8 cellular contexts compared by ENCODE assay signal in the genomic region with DNA sequence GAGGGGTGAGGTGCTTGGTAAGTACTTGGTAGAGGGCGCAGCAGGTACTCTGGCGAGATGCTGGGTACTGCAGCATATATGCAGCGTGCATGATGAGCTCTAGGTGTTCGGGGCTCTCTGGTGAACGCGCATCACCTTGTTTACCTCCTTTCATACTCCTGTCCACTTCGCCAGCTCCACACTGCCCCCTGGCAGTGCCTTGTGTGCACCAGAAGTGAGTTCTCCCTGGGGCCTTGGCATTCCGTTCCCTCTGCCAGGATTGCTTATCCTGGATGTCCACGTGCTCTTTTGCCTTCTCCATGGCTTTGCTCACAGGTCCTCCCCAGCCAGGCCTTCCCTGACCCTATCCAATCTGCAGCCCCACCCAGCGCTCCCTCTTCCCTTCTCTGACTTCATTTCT.
DNase-seq lines count a peak whose midpoint lies in the region; ATAC-seq, FAIRE-seq and TF ChIP-seq lines count a peak whose summit lies in the region.

No MANE protein-coding gene starts in this region.

- ATAC-seq in WTC11 (peak; percentile 88), Right ventricle myocardium inferior (no peak)

- no peaks in the 10 kb centered on the region for H3K9me3 Mint-ChIP-seq in CD8-positive, alpha-beta memory T cell
- peaks cover 4% of the 10 kb centered on the region for H3K9me3 Mint-ChIP-seq in WTC11
- H3K9me3 Mint-ChIP-seq in endothelial cell (ENCODE audit: unreplicated experiment) = no peaks in the 10 kb centered on the region

- H3K27ac ChIP-seq in CD8-positive, alpha-beta memory T cell (ENCODE audit: low read depth, low read length) = no peak overlapping the region

- H3K36me3 Mint-ChIP-seq in CD8-positive, alpha-beta memory T cell = peaks cover 0 to 5% (median 0%) of the 10 kb centered on the region in 3 donors
- H3K36me3 Mint-ChIP-seq in WTC11 = no peaks in the 10 kb centered on the region
- H3K36me3 Mint-ChIP-seq in endothelial cell (ENCODE audit: low read depth, unreplicated experiment) = no peaks in the 10 kb centered on the region

- TF ChIP-seq CTCF in WTC11 (IDR thresholded peaks at IDR 0.05) (peak; percentile 33), endothelial cell (IDR thresholded peaks at IDR 0.05; ENCODE audit: unreplicated experiment) (no peak)

- no peaks in the 10 kb centered on the region for H3K36me3 ChIP-seq in CD8-positive, alpha-beta memory T cell (ENCODE audit: insufficient read depth, low read length)

- no peak overlapping the region for H3K4me3 Mint-ChIP-seq in CD8-positive, alpha-beta memory T cell
- H3K4me3 Mint-ChIP-seq in WTC11 (no peak overlapping the region), endothelial cell (ENCODE audit: unreplicated experiment) (no peak overlapping the region)

- intact Hi-C loops in Right ventricle myocardium inferior (cut with DNase I) = no loop called here

- H3K4me1 ChIP-seq in CD8-positive, alpha-beta memory T cell (ENCODE audit: insufficient read depth, low read length) = no peaks in the 10 kb centered on the region

- no peaks in the 10 kb centered on the region for H3K4me1 Mint-ChIP-seq in CD8-positive, alpha-beta memory T cell
- H3K4me1 Mint-ChIP-seq in WTC11 = peaks cover 12% of the 10 kb centered on the region
- H3K4me1 Mint-ChIP-seq in endothelial cell (ENCODE audit: unreplicated experiment) = no peaks in the 10 kb centered on the region

- POLR2A ChIA-PET in CD8-positive, alpha-beta memory T cell (lab: Charles Lee) = interaction anchor here (0.8 kb wide), 1 partner anchor 154 kb away, joined by 3 read pairs; no protein-coding TSS in a partner anchor
- POLR2A ChIA-PET in WTC11 (lab: Charles Lee) = no interaction called here

- in situ Hi-C loops in KBM-7 (cut with MboI; ENCODE audit: low pct_unique_long_range_greater_than_20kb, low sequenced_read_pairs) = no loop called here

- FAIRE-seq in urothelium cell line (lab: Jason Lieb, UNC) = no peak

- H3K9me3 ChIP-seq in CD8-positive, alpha-beta memory T cell (ENCODE audit: low read length) = no peaks in the 10 kb centered on the region

- peak in 4 of 5 donors; percentile 7 to 62 (median 20) for DNase-seq in CD8-positive, alpha-beta memory T cell
- DNase-seq in KBM-7 (peak; percentile 56), WTC11 (ENCODE audit: low spot score) (peak; percentile 77), endothelial cell (ENCODE audit: low spot score) (peak; percentile 34), superior temporal gyrus (ENCODE audit: extremely low spot score) (no peak), urothelium cell line (ENCODE audit: low spot score) (no peak), Right ventricle myocardium inferior (ENCODE audit: missing footprints) (no peak)
- peak; percentile 43 for DNase-seq in stimulated activated CD4-positive, alpha-beta T cell treated with anti-CD3 and anti-CD28 coated beads, Interleukin-4, amount 100 ng/mL, for 24 hours

- H3K27me3 ChIP-seq in CD8-positive, alpha-beta memory T cell (ENCODE audit: insufficient read depth, low read length, poor library complexity, severe bottlenecking) = no peaks in the 10 kb centered on the region

- peaks cover 13 to 21% of the 10 kb centered on the region in 2 donors for H3K27me3 Mint-ChIP-seq in CD8-positive, alpha-beta memory T cell
- H3K27me3 Mint-ChIP-seq in WTC11 (ENCODE audit: low read depth) (no peaks in the 10 kb centered on the region; the same call in 1 of the 2 replicates), endothelial cell (ENCODE audit: unreplicated experiment) (peaks cover 10% of the 10 kb centered on the region)

- peak overlapping the region in 1 of 8 donors; percentile 5 for H3K27ac Mint-ChIP-seq in CD8-positive, alpha-beta memory T cell
- H3K27ac Mint-ChIP-seq in WTC11 (no peak overlapping the region), endothelial cell (ENCODE audit: unreplicated experiment) (no peak overlapping the region)

- no peak overlapping the region for H3K4me3 ChIP-seq in CD8-positive, alpha-beta memory T cell (ENCODE audit: low read length)

- CTCF ChIA-PET in CD8-positive, alpha-beta memory T cell (lab: Charles Lee) = interaction anchor here (0.5 to 2.2 kb wide), 7 partner anchors 21 to 292 kb away, joined by 3 to 13 read pairs (median 3); no protein-coding TSS in a partner anchor
- CTCF ChIA-PET in WTC11 (lab: Charles Lee) = interaction anchor here (0.6 to 2.4 kb wide), 41 partner anchors 8 to 1893 kb away, joined by 3 to 28 read pairs (median 5); a partner anchor contains a TSS

TF ChIP-seq in WTC11, 78 proteins besides CTCF, POLR2A, EP300 and RAD21:
- TF ChIP-seq, protein P1, sequence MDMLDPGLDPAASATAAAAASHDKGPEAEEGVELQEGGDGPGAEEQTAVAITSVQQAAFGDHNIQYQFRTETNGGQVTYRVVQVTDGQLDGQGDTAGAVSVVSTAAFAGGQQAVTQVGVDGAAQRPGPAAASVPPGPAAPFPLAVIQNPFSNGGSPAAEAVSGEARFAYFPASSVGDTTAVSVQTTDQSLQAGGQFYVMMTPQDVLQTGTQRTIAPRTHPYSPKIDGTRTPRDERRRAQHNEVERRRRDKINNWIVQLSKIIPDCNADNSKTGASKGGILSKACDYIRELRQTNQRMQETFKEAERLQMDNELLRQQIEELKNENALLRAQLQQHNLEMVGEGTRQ (CRISPR knock-in tag; IDR thresholded peaks at IDR 0.05) = peak; percentile 32; the same call in 1 of the 2 replicates
- TF ChIP-seq, protein P2, sequence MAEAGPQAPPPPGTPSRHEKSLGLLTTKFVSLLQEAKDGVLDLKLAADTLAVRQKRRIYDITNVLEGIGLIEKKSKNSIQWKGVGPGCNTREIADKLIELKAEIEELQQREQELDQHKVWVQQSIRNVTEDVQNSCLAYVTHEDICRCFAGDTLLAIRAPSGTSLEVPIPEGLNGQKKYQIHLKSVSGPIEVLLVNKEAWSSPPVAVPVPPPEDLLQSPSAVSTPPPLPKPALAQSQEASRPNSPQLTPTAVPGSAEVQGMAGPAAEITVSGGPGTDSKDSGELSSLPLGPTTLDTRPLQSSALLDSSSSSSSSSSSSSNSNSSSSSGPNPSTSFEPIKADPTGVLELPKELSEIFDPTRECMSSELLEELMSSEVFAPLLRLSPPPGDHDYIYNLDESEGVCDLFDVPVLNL (CRISPR knock-in tag; IDR thresholded peaks at IDR 0.05; ENCODE audit: borderline replicate concordance, low read depth) = no peak
- TF ChIP-seq FOXP1 (CRISPR knock-in tag; IDR thresholded peaks at IDR 0.05; ENCODE audit: borderline replicate concordance) = no peak
- peak; percentile 93 for TF ChIP-seq FOXK1 (CRISPR knock-in tag; IDR thresholded peaks at IDR 0.05)
- no peak for TF ChIP-seq ZNF396 (CRISPR knock-in tag; IDR thresholded peaks at IDR 0.05; ENCODE audit: borderline replicate concordance)

Comparison
In these comparisons a context has a peak if more than half of its experiments do, and no peak if none do; other contexts are left out.
1. DNase-seq: peak in CD8-positive, alpha-beta memory T cell (4 of 5), KBM-7 (single experiment), WTC11 (single experiment), endothelial cell (single experiment) and stimulated activated CD4-positive, alpha-beta T cell treated with anti-CD3 and anti-CD28 coated beads, Interleukin-4, amount 100 ng/mL, for 24 hours (single experiment); none in superior temporal gyrus (single experiment), urothelium cell line (single experiment) and Right ventricle myocardium inferior (single experiment).